13 cellular contexts compared by ENCODE assay signal in genomic region chr7:41701068-41701467, GRCh38. TPM values are rescaled to one million over a fixed set of nuclear protein-coding genes. Genes with fewer than 3 reads are reported as not detected.
DNase-seq lines count a peak whose midpoint lies in the region; TF ChIP-seq lines count a peak whose summit lies in the region.
"Had no signal": no experiment of that assay in that cellular context is flagged by ENCODE, and none has a peak within 500 bp of the region (broad histone marks: within the 10 kb centered on the region; RNA-seq: fewer than 3 reads in every experiment).

No MANE protein-coding gene starts in this region.

- dilution Hi-C loops in mammary epithelial cell (cut with HindIII; ENCODE audit: low sequenced_read_pairs) = no loop called here

- intact Hi-C loops in mammary epithelial cell (cut with micrococcal nuclease) = no loop called here
- intact Hi-C loops in stomach (cut with DNase I; ENCODE audit: low total_unique reads) = no loop called here

- H3K27me3 ChIP-seq in HUES48 (ENCODE audit: control insufficient read depth, insufficient read depth, low read length) (peaks cover 17% of the 10 kb centered on the region), mammary epithelial cell (ENCODE audit: insufficient read depth, low read length) (no peaks in the 10 kb centered on the region), iPS-18a (ENCODE audit: control insufficient read depth, insufficient read depth, low read length) (peaks cover 41% of the 10 kb centered on the region), smooth muscle cell (ENCODE audit: low read depth) (no peaks in the 10 kb centered on the region), stomach (peaks cover 0 to 41% (median 16%) of the 10 kb centered on the region in 3 donors), HAP-1 (ENCODE audit: low read depth) (peaks cover 13% of the 10 kb centered on the region)

- H3K4me1 ChIP-seq in HUES48 (ENCODE audit: control insufficient read depth, insufficient read depth, low read length) (peaks cover 79% of the 10 kb centered on the region), mammary epithelial cell (ENCODE audit: insufficient read depth, low read length) (peaks cover 35% of the 10 kb centered on the region), iPS-18a (ENCODE audit: control insufficient read depth, low read depth, low read length) (peaks cover 53% of the 10 kb centered on the region), smooth muscle cell (ENCODE audit: low read depth) (peaks cover 11% of the 10 kb centered on the region), stomach (peaks cover 7 to 64% (median 26%) of the 10 kb centered on the region in 4 donors), HAP-1 (peaks cover 17% of the 10 kb centered on the region)

- no peak overlapping the region for H3K9ac ChIP-seq in HUES48 (ENCODE audit: low read depth, low read length)
- H3K9ac ChIP-seq in mammary epithelial cell (ENCODE audit: insufficient read depth, low read length) = peak overlapping the region; percentile 92
- no peak overlapping the region for H3K9ac ChIP-seq in iPS-18a (ENCODE audit: low read length)
- peak overlapping the region; percentile 85 for H3K9ac ChIP-seq in smooth muscle cell (ENCODE audit: low read depth)

- H4K20me1 ChIP-seq in mammary epithelial cell (ENCODE audit: insufficient read depth, low read length) = no peaks in the 10 kb centered on the region
- H4K20me1 ChIP-seq in smooth muscle cell (ENCODE audit: low read depth) = peaks cover 56% of the 10 kb centered on the region

- H3K4me3 ChIP-seq in HUES48 (ENCODE audit: low read depth, low read length) (peak overlapping the region; percentile 66), mammary epithelial cell (replicated peaks in 1 of 3; ENCODE audit: insufficient read depth in 1 of 3, low read depth in 2 of 3, low read length in 3 of 3) (peak overlapping the region; percentile 70 to 92 (median 89)), iPS-18a (ENCODE audit: low read length) (peak overlapping the region; percentile 74), smooth muscle cell (peak overlapping the region; percentile 55), stomach (peak overlapping the region in 2 of 4 donors; percentile 33 to 44), HAP-1 (no peak overlapping the region)

- TSS peak; percentile 23 for BruUV-seq in mammary epithelial cell (replicated peaks; lab: Mats Ljungman, UMichigan)

- peak overlapping the region; percentile 88 for H3K4me2 ChIP-seq in mammary epithelial cell (ENCODE audit: insufficient read depth, low read depth, low read length)
- H3K4me2 ChIP-seq in smooth muscle cell = peak overlapping the region; percentile 89

- TF ChIP-seq EP300 in stomach (IDR thresholded peaks at IDR 0.05) = no peak

- WGBS in mammary epithelial cell (ENCODE audit: low coverage, missing lambda C conversion rate) = 31% methylated on average over 4 of the region's 4 CpGs
- 14% methylated on average over 4 of the region's 4 CpGs for WGBS in smooth muscle cell (ENCODE audit: low lambda C conversion rate)
- WGBS in stomach, 5 donors = 26 to 46% (median 36%) methylated on average over 4 of the region's 4 CpGs

- TF ChIP-seq POLR2A in stomach (IDR thresholded peaks at IDR 0.05) = no peak

- peaks cover 33% of the 10 kb centered on the region for H3F3A ChIP-seq in smooth muscle cell (ENCODE audit: low read depth)

- H3K9me3 ChIP-seq in HUES48 (ENCODE audit: control insufficient read depth, insufficient read depth, low read length) (no peaks in the 10 kb centered on the region), mammary epithelial cell (replicated peaks; ENCODE audit: insufficient read depth, low read length) (no peaks in the 10 kb centered on the region), iPS-18a (ENCODE audit: control insufficient read depth, low read depth, low read length) (no peaks in the 10 kb centered on the region), smooth muscle cell (replicated peaks; ENCODE audit: low read depth) (no peaks in the 10 kb centered on the region), stomach (no peaks in the 10 kb centered on the region), HAP-1 (no peaks in the 10 kb centered on the region)

- peaks cover 75% of the 10 kb centered on the region for H3K79me2 ChIP-seq in mammary epithelial cell (ENCODE audit: insufficient read depth, low read length)
- H3K79me2 ChIP-seq in smooth muscle cell (ENCODE audit: low read depth) = peaks cover 66% of the 10 kb centered on the region

- CTCF ChIA-PET in mammary epithelial cell (lab: Charles Lee; ENCODE audit: low non-redundant PET) = no interaction called here

- no peak for TF ChIP-seq CTCF in mammary epithelial cell (conservative IDR thresholded peaks at IDR 0.05 in 1 of 2, IDR thresholded peaks at IDR 0.05 in 1 of 2; ENCODE audit: extremely low read depth in 1 of 2, insufficient read depth in 1 of 2, low read depth in 1 of 2, low read length in 2 of 2)
- TF ChIP-seq CTCF in smooth muscle cell (IDR thresholded peaks at IDR 0.05; ENCODE audit: borderline replicate concordance, insufficient read depth, poor library complexity, severe bottlenecking) = no peak
- TF ChIP-seq CTCF in stomach (IDR thresholded peaks at IDR 0.05) = no peak

- in situ Hi-C loops in mammary epithelial cell (cut with MboI; ENCODE audit: low sequenced_read_pairs in 2 of 2) (loop anchor here (10.0 to 25.0 kb wide), 4 partner anchors 656 to 1464 kb away; no protein-coding TSS in a partner anchor), HAP-1 (cut with MboI; ENCODE audit: low sequenced_read_pairs) (loop anchor here (25.0 kb wide), 1 partner anchor 1464 kb away; no protein-coding TSS in a partner anchor)

- DNase-seq in mammary epithelial cell = no peak
- no peak for DNase-seq in smooth muscle cell (lab: John Stamatoyannopoulos, UW; ENCODE audit: unreplicated experiment)
- DNase-seq in stomach = no peak
- DNase-seq in T-helper 1 cell = no peak
- no peak for DNase-seq in HAP-1 (ENCODE audit: low spot score in 2 of 2)
- DNase-seq in midbrain (lab: John Stamatoyannopoulos, UW) = no peak
- DNase-seq: activated CD8-positive, alpha-beta T cell treated with anti-CD3 and anti-CD28 coated beads for 36 hours; activated naive CD4-positive, alpha-beta T cell; CD8-positive, alpha-beta memory T cell; dorsolateral prefrontal cortex; T1000 had no signal

- H3K36me3 ChIP-seq in HUES48 (ENCODE audit: control insufficient read depth, insufficient read depth, low read length) (no peaks in the 10 kb centered on the region), mammary epithelial cell (ENCODE audit: insufficient read depth, low read length) (peaks cover 22% of the 10 kb centered on the region), iPS-18a (ENCODE audit: control insufficient read depth, low read depth, low read length) (no peaks in the 10 kb centered on the region), smooth muscle cell (ENCODE audit: low read depth) (no peaks in the 10 kb centered on the region), stomach (no peaks in the 10 kb centered on the region), HAP-1 (replicated peaks) (no peaks in the 10 kb centered on the region)

- H3K27ac ChIP-seq in HUES48 (ENCODE audit: low read depth, low read length) (peak overlapping the region; percentile 26), mammary epithelial cell (ENCODE audit: insufficient read depth, low read depth, low read length) (peak overlapping the region; percentile 87), iPS-18a (ENCODE audit: low read length) (no peak overlapping the region), smooth muscle cell (ENCODE audit: low read depth) (peak overlapping the region; percentile 94), stomach (peak overlapping the region in 2 of 5 donors; percentile 67 to 79)
- H3K27ac ChIP-seq: dorsolateral prefrontal cortex had no signal

- H2AFZ ChIP-seq in mammary epithelial cell (ENCODE audit: low read depth, low read length) = no peak overlapping the region
- H2AFZ ChIP-seq in smooth muscle cell (ENCODE audit: low read depth) = no peak overlapping the region

RNA-seq across cellular contexts. Expression of gene INHBA, which starts 1.8 kb away (rescaled TPM):
- total RNA-seq in mammary epithelial cell (100 to 1,000 TPM in 1 of 2 donors, 10 to 100 TPM in 1; 58.8 to 147 TPM), smooth muscle cell (257 and 290 TPM in 2 replicates), stomach (1 to 10 TPM in 2 of 5 donors, under 1 TPM in 1, not detected in 2; 0.58 to 4.8 (median 3.5) TPM)
- polyA plus RNA-seq in mammary epithelial cell (58.2 TPM), smooth muscle cell (297 and 326 TPM in 2 replicates), stomach (under 1 TPM in 2 of 3 donors, not detected in 1; 0.44 to 0.85 TPM)
- polyA minus RNA-seq in mammary epithelial cell = 180 TPM
- total RNA-seq: activated CD8-positive, alpha-beta T cell treated with anti-CD3 and anti-CD28 coated beads for 36 hours; CD8-positive, alpha-beta memory T cell had no signal
- polyA plus RNA-seq: CD8-positive, alpha-beta memory T cell had no signal

Comparison
In these comparisons a context has a peak if more than half of its experiments do, and no peak if none do; other contexts are left out.
1. H3K9ac ChIP-seq: peak in mammary epithelial cell (single experiment) and smooth muscle cell (single experiment); none in HUES48 (single experiment) and iPS-18a (single experiment).
2. RNA of gene INHBA, which starts 1.8 kb away (total RNA-seq): 257 to 290 TPM in smooth muscle cell and 58.8 to 147 TPM in mammary epithelial cell; 0.58 to 4.8 TPM in stomach; every median in the first group is over 10 times any median in the second.